ENCODE assay signal across 21 cellular contexts in the genomic region with DNA sequence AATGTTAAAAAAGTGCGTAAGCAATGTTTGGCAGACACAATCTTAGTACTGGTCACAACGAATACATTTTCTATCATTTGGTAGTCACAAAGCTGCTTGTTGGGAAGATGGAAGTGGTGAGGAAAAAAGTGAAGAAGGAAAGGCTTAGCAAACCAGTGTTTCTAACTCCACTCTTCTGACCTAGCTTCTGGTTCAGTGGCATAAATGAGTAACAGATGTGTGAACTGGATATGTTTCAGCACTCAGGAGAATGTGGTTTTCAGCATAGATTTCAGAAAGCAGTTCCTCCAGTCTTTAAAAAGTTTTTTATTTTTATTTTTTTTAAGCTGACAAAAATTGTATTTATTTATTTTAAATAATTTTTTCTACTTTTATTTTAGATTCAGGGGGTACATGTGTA.
"Had no signal": no experiment of that assay in that cellular context is flagged by ENCODE, and none has a peak within 500 bp of the region (broad histone marks: within the 10 kb centered on the region; RNA-seq: fewer than 3 reads in every experiment).

No MANE protein-coding gene starts in this region.

- H3K27me3 ChIP-seq: gastroesophageal sphincter, pancreas, right atrium auricular region, spleen, upper lobe of left lung had no signal

- H3K4me3 ChIP-seq: coronary artery, gastroesophageal sphincter, pancreas, psoas muscle, right atrium auricular region, spleen, upper lobe of left lung had no signal

- DNase-seq: activated CD4-positive, alpha-beta memory T cell treated with anti-CD3 and anti-CD28 coated beads, Interleukin-2, amount 10 ng/mL, durations not matched to agents 7 days and 5 days; activated CD4-positive, alpha-beta T cell treated with anti-CD3 and anti-CD28 coated beads for 48 hours; activated effector memory CD4-positive, alpha-beta T cell treated with Interleukin-2 at 50 U/mL for 16 hours; activated naive CD4-positive, alpha-beta T cell treated with anti-CD3 and anti-CD28 coated beads, Interleukin-2, amount 10 ng/mL, durations not matched to agents 7 days and 5 days; activated naive CD8-positive, alpha-beta T cell treated with anti-CD3 and anti-CD28 coated beads, Interleukin-2, amount 50 U/mL, for 24 hours; activated T-cell treated with anti-CD3 and anti-CD28 coated beads, Interleukin-2, amount 50 U/mL, for 72 hours; aorta; head of caudate nucleus; hypothalamus; left ventricle myocardium superior; mammary epithelial cell; natural killer cell; pancreas; psoas muscle; spleen; stimulated activated CD4-positive, alpha-beta T cell treated with anti-CD3 and anti-CD28 coated beads, Interleukin-4, amount 100 ng/mL, for 1 hour; stimulated activated naive CD4-positive, alpha-beta T cell; upper lobe of left lung had no signal

- H3K36me3 ChIP-seq: gastroesophageal sphincter, pancreas, right atrium auricular region, spleen, upper lobe of left lung had no signal

- H3K9me3 ChIP-seq: pancreas, psoas muscle, upper lobe of left lung had no signal

- H3K27ac ChIP-seq: coronary artery, gastroesophageal sphincter, pancreas, psoas muscle, right atrium auricular region, spleen, upper lobe of left lung had no signal

- H3K4me1 ChIP-seq: gastroesophageal sphincter, pancreas, right atrium auricular region, spleen, upper lobe of left lung had no signal

- ATAC-seq: activated naive CD8-positive, alpha-beta T cell treated with anti-CD3 and anti-CD28 coated beads, Interleukin-2, amount 50 U/mL, for 24 hours; activated T-cell treated with anti-CD3 and anti-CD28 coated beads, Interleukin-2, amount 50 U/mL, for 72 hours; gastroesophageal sphincter; left ventricle myocardium superior; natural killer cell; pancreas; psoas muscle had no signal
